In genomic region chr2:112031916-112032582, GRCh38 we compare ENCODE assay signal across 9 cellular contexts. TPM values are rescaled to one million over a fixed set of nuclear protein-coding genes. Genes with fewer than 3 reads are reported as not detected.
DNase-seq lines count a peak whose midpoint lies in the region; ATAC-seq and TF ChIP-seq lines count a peak whose summit lies in the region.
"Had no signal": no experiment of that assay in that cellular context is flagged by ENCODE, and none has a peak within 500 bp of the region (broad histone marks: within the 10 kb centered on the region; RNA-seq: fewer than 3 reads in every experiment).

No MANE protein-coding gene starts in this region.

- BruUV-seq in HCT116 (replicated peaks; lab: Mats Ljungman, UMichigan), result no TSS peak

- RAD21 ChIA-PET in HCT116 (lab: Charles Lee; ENCODE audit: low non-redundant PET in 1 of 2, low total read pairs in 2 of 2, uncharacterized antibody in 2 of 2, unreplicated experiment in 2 of 2), result no interaction called here

- intact Hi-C loops in HCT116 (cut with micrococcal nuclease), result loop anchor here (5.0 kb wide), 1 partner anchor 55 kb away; no protein-coding TSS in a partner anchor

- H3K27me3 ChIP-seq in HCT116 (ENCODE audit: insufficient read depth, low read length), result no peaks in the 10 kb centered on the region
- H3K27me3 ChIP-seq in right atrium auricular region, result no peaks in the 10 kb centered on the region

- no peak for TF ChIP-seq RAD21 in HCT116 (IDR thresholded peaks at IDR 0.05; ENCODE audit: low read depth)

- H3K4me1 Mint-ChIP-seq in activated T-cell treated with anti-CD3 and anti-CD28 coated beads, Interleukin-2, amount 50 U/mL, for 24 hours (ENCODE audit: low read depth), result peaks cover 2% of the 10 kb centered on the region

- H3K36me3 ChIP-seq in HCT116 (ENCODE audit: control insufficient read depth in 1 of 2, insufficient read depth in 2 of 2, low read length in 2 of 2) (no peaks in the 10 kb centered on the region), right atrium auricular region (no peaks in the 10 kb centered on the region)

- no peaks in the 10 kb centered on the region for H4K20me1 ChIP-seq in HCT116 (ENCODE audit: insufficient read depth)

- H3K4me1 ChIP-seq in HCT116 (ENCODE audit: control insufficient read depth in 1 of 2, insufficient read depth in 2 of 2, low read length in 2 of 2) (peaks cover 29 to 30% of the 10 kb centered on the region in 2 experiments), right atrium auricular region (peaks cover 0 to 18% of the 10 kb centered on the region in 2 donors)

- ATAC-seq in HCT116 (no peak), GM19035 (IDR thresholded peaks at IDR 0.05; ENCODE audit: unreplicated experiment) (no peak)
- no peak for ATAC-seq in activated naive CD4-positive, alpha-beta T cell treated with anti-CD3 and anti-CD28 coated beads, Interleukin-2, amount 50 U/mL, for 72 hours

- H3K79me2 ChIP-seq in HCT116 (ENCODE audit: insufficient read depth, low read length), result no peaks in the 10 kb centered on the region

- peak overlapping the region; percentile 57; the same call in 1 of the 2 replicates for H3K4me2 ChIP-seq in HCT116 (ENCODE audit: low read length)

- CTCF ChIA-PET in HCT116 (lab: Charles Lee), result interaction anchor here (1.2 kb wide), 1 partner anchor 12 kb away, joined by 5 read pairs; no protein-coding TSS in a partner anchor

- H3K9me3 ChIP-seq in HCT116 (ENCODE audit: control insufficient read depth in 1 of 2, insufficient read depth in 1 of 2, low read depth in 1 of 2, low read length in 2 of 2) (peaks cover 0 to under 1% of the 10 kb centered on the region in 2 experiments; a peak in 1 of 4 replicates), right atrium auricular region (no peaks in the 10 kb centered on the region)

- H3K27ac ChIP-seq in HCT116 (ENCODE audit: low read depth, low read length) (no peak overlapping the region), right atrium auricular region (peak overlapping the region; percentile 14 to 50), skin epidermis (peak overlapping the region in 16 of 21 experiments; percentile 9 to 65 (median 42))

- peaks cover 2% of the 10 kb centered on the region for H3K27me3 Mint-ChIP-seq in activated T-cell treated with anti-CD3 and anti-CD28 coated beads, Interleukin-2, amount 50 U/mL, for 24 hours

- TF ChIP-seq CTCF in HCT116 (IDR thresholded peaks at IDR 0.05 in 2 of 3, conservative IDR thresholded peaks at IDR 0.05 in 1 of 3; ENCODE audit: borderline replicate concordance in 1 of 3, insufficient read depth in 1 of 3, low read depth in 2 of 3, low read length in 2 of 3) (no peak), right atrium auricular region (IDR thresholded peaks at IDR 0.05) (no peak)

- H3K9ac ChIP-seq in HCT116 (ENCODE audit: low read length), result no peak overlapping the region

- H3K36me3 Mint-ChIP-seq in activated T-cell treated with anti-CD3 and anti-CD28 coated beads, Interleukin-2, amount 50 U/mL, for 24 hours (ENCODE audit: low read depth), result no peaks in the 10 kb centered on the region
- no peaks in the 10 kb centered on the region for H3K36me3 Mint-ChIP-seq in activated naive CD4-positive, alpha-beta T cell treated with anti-CD3 and anti-CD28 coated beads, Interleukin-2, amount 50 U/mL, for 72 hours

- in situ Hi-C loops in SK-MEL-5 (cut with HindIII; ENCODE audit: low pct_unique_long_range_greater_than_20kb, low sequenced_read_pairs), result no loop called here

- POLR2A ChIA-PET in HCT116 (lab: Charles Lee), result interaction anchor here (1.0 kb wide), 1 partner anchor 53 kb away, joined by 4 read pairs; no protein-coding TSS in a partner anchor

- no peak for DNase-seq in HCT116 (ENCODE audit: low read depth, low spot score)
- DNase-seq in SK-MEL-5 (ENCODE audit: low read depth, low spot score), result peak; percentile 94
- DNase-seq in right atrium auricular region (ENCODE audit: low spot score), result no peak
- no peak for DNase-seq in activated T-cell treated with anti-CD3 and anti-CD28 coated beads, Interleukin-2, amount 50 U/mL, for 24 hours
- no peak for DNase-seq in middle frontal gyrus (ENCODE audit: extremely low spot score, low spot score)
- DNase-seq in activated naive CD4-positive, alpha-beta T cell treated with anti-CD3 and anti-CD28 coated beads, Interleukin-2, amount 50 U/mL, for 72 hours (ENCODE audit: low spot score in 2 of 2), result no peak
- DNase-seq: Karpas-422 had no signal

- no peak overlapping the region for H3K27ac Mint-ChIP-seq in activated T-cell treated with anti-CD3 and anti-CD28 coated beads, Interleukin-2, amount 50 U/mL, for 24 hours
- H3K27ac Mint-ChIP-seq in activated naive CD4-positive, alpha-beta T cell treated with anti-CD3 and anti-CD28 coated beads, Interleukin-2, amount 50 U/mL, for 72 hours, result no peak overlapping the region

- no peak for TF ChIP-seq POLR2A in HCT116 (IDR thresholded peaks at IDR 0.05; ENCODE audit: borderline replicate concordance, extremely low read depth, insufficient read depth, insufficient read length)

- H3K4me3 ChIP-seq in HCT116 (replicated peaks in 1 of 2; ENCODE audit: low read depth in 1 of 2, low read length in 2 of 2) (no peak overlapping the region), right atrium auricular region (no peak overlapping the region), skin epidermis (no peak overlapping the region)

- H3K4me3 Mint-ChIP-seq in activated T-cell treated with anti-CD3 and anti-CD28 coated beads, Interleukin-2, amount 50 U/mL, for 24 hours, result no peak overlapping the region

- no peaks in the 10 kb centered on the region for H3K9me2 ChIP-seq in HCT116 (ENCODE audit: insufficient read depth)

- peaks cover 2% of the 10 kb centered on the region for H3K9me3 Mint-ChIP-seq in activated T-cell treated with anti-CD3 and anti-CD28 coated beads, Interleukin-2, amount 50 U/mL, for 24 hours
- no peaks in the 10 kb centered on the region for H3K9me3 Mint-ChIP-seq in activated naive CD4-positive, alpha-beta T cell treated with anti-CD3 and anti-CD28 coated beads, Interleukin-2, amount 50 U/mL, for 72 hours

- no peak overlapping the region for H2AFZ ChIP-seq in HCT116 (ENCODE audit: low read depth, low read length, poor library complexity, severe bottlenecking)

TF ChIP-seq in HCT116, 20 proteins besides CTCF, POLR2A, EP300 and RAD21:
- no peak for TF ChIP-seq EZH2 (IDR thresholded peaks at IDR 0.05)
- TF ChIP-seq FOSL1 (IDR thresholded peaks at IDR 0.05; ENCODE audit: low read depth), result no peak

RNA-seq across cellular contexts. Expression of gene TMEM87B, which starts 23.0 kb away (rescaled TPM):
- total RNA-seq in HCT116 (2021; ENCODE audit: unreplicated experiment), result 14.8 TPM
- polyA plus RNA-seq in HCT116 (2012), result 4.4 and 5.5 TPM in 2 replicates
- 27.4 and 29.8 TPM in 2 replicates for total RNA-seq in SK-MEL-5 (2014; rRNA removed; shearing (Covaris generic))
- polyA plus RNA-seq in SK-MEL-5 (2015; cell fraction: cytosol; rRNA removed), result 18.2 and 23.3 TPM in 2 replicates
- 34.0 and 38.9 TPM in 2 replicates for polyA plus RNA-seq in SK-MEL-5 (2015; cell fraction: nucleus; rRNA removed)
- 1 to 10 TPM; 7.7 to 8.8 TPM for total RNA-seq in right atrium auricular region
- 10 to 100 TPM; 16.8 to 26.2 TPM for total RNA-seq in activated naive CD4-positive, alpha-beta T cell treated with anti-CD3 and anti-CD28 coated beads, Interleukin-2, amount 50 U/mL, for 72 hours
